ENCODE assay signal across 19 cellular contexts in the genomic region with DNA sequence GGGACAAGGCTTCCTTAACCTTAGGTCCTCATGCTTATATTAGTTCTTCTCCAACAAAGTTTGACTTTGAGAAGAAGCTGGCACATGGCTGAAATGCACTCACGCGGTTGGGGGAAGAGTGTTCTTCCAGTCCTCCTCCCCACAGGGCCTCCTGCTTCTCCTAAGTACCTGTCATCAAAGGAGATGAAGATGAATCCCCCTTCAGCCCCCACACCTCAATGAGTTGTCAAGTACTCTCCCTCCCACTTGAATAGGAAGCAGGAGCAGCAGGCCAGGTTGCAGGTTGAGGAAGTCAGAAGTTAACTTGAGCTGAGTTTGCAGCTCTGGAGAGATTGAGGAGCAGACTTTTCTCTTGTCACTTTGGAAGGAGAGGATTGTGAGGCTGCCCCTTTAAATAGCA. TPM values are rescaled to one million over a fixed set of nuclear protein-coding genes. Genes with fewer than 3 reads are reported as not detected.
DNase-seq lines count a peak whose midpoint lies in the region; ATAC-seq and TF ChIP-seq lines count a peak whose summit lies in the region.
"Had no signal": no experiment of that assay in that cellular context is flagged by ENCODE, and none has a peak within 500 bp of the region (broad histone marks: within the 10 kb centered on the region; RNA-seq: fewer than 3 reads in every experiment).

No MANE protein-coding gene starts in this region.

- no peak for TF ChIP-seq CTCF in CD4-positive, alpha-beta T cell (IDR thresholded peaks at IDR 0.05)
- TF ChIP-seq CTCF in HEK293 (tag by site-specific recombination; IDR thresholded peaks at IDR 0.05), result no peak
- TF ChIP-seq CTCF in endodermal cell (conservative IDR thresholded peaks at IDR 0.05), result no peak

- H3K4me3 Mint-ChIP-seq in CD4-positive, alpha-beta T cell, result peak overlapping the region; percentile 9
- H3K4me3 Mint-ChIP-seq in endodermal cell, result no peak overlapping the region
- H3K4me3 Mint-ChIP-seq in stimulated activated effector memory CD8-positive, alpha-beta T cell treated with anti-CD3 and anti-CD28 coated beads, Interleukin-12 subunit alpha, Interleukin-12 subunit beta, amount 100 ng/mL, for 72 hours, result no peak overlapping the region

- H3K4me1 Mint-ChIP-seq in CD4-positive, alpha-beta T cell (ENCODE audit: low read depth), result peaks cover 28% of the 10 kb centered on the region
- H3K4me1 Mint-ChIP-seq in endodermal cell, result peaks cover 22% of the 10 kb centered on the region
- H3K4me1 Mint-ChIP-seq in stimulated activated effector memory CD8-positive, alpha-beta T cell treated with anti-CD3 and anti-CD28 coated beads, Interleukin-12 subunit alpha, Interleukin-12 subunit beta, amount 100 ng/mL, for 72 hours, result peaks cover 36% of the 10 kb centered on the region

- no peak for DNase-seq in CD4-positive, alpha-beta T cell
- DNase-seq in endodermal cell (peak; percentile 86), retina (no peak), islet precursor cell (no peak), globus pallidus (ENCODE audit: low spot score) (no peak)
- no peak for DNase-seq in stimulated activated effector memory CD8-positive, alpha-beta T cell treated with anti-CD3 and anti-CD28 coated beads, Interleukin-12 subunit alpha, Interleukin-12 subunit beta, amount 100 ng/mL, for 72 hours (ENCODE audit: low spot score in 2 of 2)
- DNase-seq: DMS 273 treated with DMSO at 0.1 percent for 48 hours, GDM1, GOT3, NCI-H2029, NCI-H2171, NCI-H446 treated with DMSO at 0.1 percent for 48 hours, NCI-H748 treated with DMSO at 0.1 percent for 48 hours, OCI-M1, RPMI8226 had no signal

- CTCF ChIA-PET in CD4-positive, alpha-beta T cell (lab: Charles Lee), result no interaction called here
- CTCF ChIA-PET in HEK293 (lab: Yijun Ruan, JAX), result interaction anchor here (0.7 to 1.1 kb wide), 2 partner anchors 147 to 156 kb away, joined by 4 read pairs; no protein-coding TSS in a partner anchor

- H3K4me1 ChIP-seq in HEK293 (ENCODE audit: control insufficient read depth, insufficient read depth, low read length) (0 out of 2 replicates have a peak, but pooled peaks cover 3% of the 10 kb centered on the region), endodermal cell (ENCODE audit: control insufficient read depth, insufficient read depth, low read length) (peaks cover 4% of the 10 kb centered on the region)

- no peaks in the 10 kb centered on the region for H3K9me3 Mint-ChIP-seq in CD4-positive, alpha-beta T cell
- H3K9me3 Mint-ChIP-seq in endodermal cell, result no peaks in the 10 kb centered on the region
- no peaks in the 10 kb centered on the region for H3K9me3 Mint-ChIP-seq in stimulated activated effector memory CD8-positive, alpha-beta T cell treated with anti-CD3 and anti-CD28 coated beads, Interleukin-12 subunit alpha, Interleukin-12 subunit beta, amount 100 ng/mL, for 72 hours

- 63% methylated on average over 2 of the region's 2 CpGs; no CpG with 5 or more reads in 1 of the 2 experiments for WGBS in endodermal cell (ENCODE audit: insufficient coverage in 1 of 2, insufficient read length in 1 of 2), 2 experiments

- H3K27ac ChIP-seq in CD4-positive, alpha-beta T cell (ENCODE audit: low read depth, low read length), result no peak overlapping the region
- H3K27ac ChIP-seq in HEK293 (ENCODE audit: extremely low read depth, low read depth, low read length) (no peak overlapping the region), endodermal cell (ENCODE audit: low read depth, low read length) (no peak overlapping the region)
- H3K27ac ChIP-seq: BLaER1 had no signal

- no peak for ATAC-seq in CD4-positive, alpha-beta T cell (ENCODE audit: poor library complexity)
- no peak for ATAC-seq in stimulated activated effector memory CD8-positive, alpha-beta T cell treated with anti-CD3 and anti-CD28 coated beads, Interleukin-12 subunit alpha, Interleukin-12 subunit beta, amount 100 ng/mL, for 72 hours
- ATAC-seq: GM12878, K562 had no signal

- peaks cover 29% of the 10 kb centered on the region for H3K36me3 Mint-ChIP-seq in CD4-positive, alpha-beta T cell (ENCODE audit: low read depth)
- H3K36me3 Mint-ChIP-seq in endodermal cell (ENCODE audit: low read depth), result no peaks in the 10 kb centered on the region
- peaks cover 39% of the 10 kb centered on the region for H3K36me3 Mint-ChIP-seq in stimulated activated effector memory CD8-positive, alpha-beta T cell treated with anti-CD3 and anti-CD28 coated beads, Interleukin-12 subunit alpha, Interleukin-12 subunit beta, amount 100 ng/mL, for 72 hours

- no peak overlapping the region for H3K9ac ChIP-seq in endodermal cell (ENCODE audit: extremely low read depth, low read length, poor library complexity, severe bottlenecking)
- H3K9ac ChIP-seq: BLaER1 had no signal

- POLR2A ChIA-PET in CD4-positive, alpha-beta T cell (lab: Charles Lee), result interaction anchor here (1.0 kb wide), 1 partner anchor 14 kb away, joined by 5 read pairs; no protein-coding TSS in a partner anchor
- POLR2A ChIA-PET in HEK293 (lab: Yijun Ruan, JAX), result no interaction called here

- H3K27me3 Mint-ChIP-seq in CD4-positive, alpha-beta T cell, result no peaks in the 10 kb centered on the region
- H3K27me3 Mint-ChIP-seq in endodermal cell (ENCODE audit: insufficient read depth), result peaks cover 47% of the 10 kb centered on the region

- H3K27ac Mint-ChIP-seq in CD4-positive, alpha-beta T cell, result peak overlapping the region; percentile 65
- no peak overlapping the region for H3K27ac Mint-ChIP-seq in endodermal cell
- H3K27ac Mint-ChIP-seq in stimulated activated effector memory CD8-positive, alpha-beta T cell treated with anti-CD3 and anti-CD28 coated beads, Interleukin-12 subunit alpha, Interleukin-12 subunit beta, amount 100 ng/mL, for 72 hours, result peak overlapping the region; percentile 71

- H3K4me3 ChIP-seq in HEK293 (ENCODE audit: low read depth, low read length) (no peak overlapping the region), endodermal cell (ENCODE audit: low read length) (no peak overlapping the region)
- H3K4me3 ChIP-seq: BLaER1, GM12878, K562 had no signal

- no peaks in the 10 kb centered on the region for H3K36me3 ChIP-seq in HEK293 (ENCODE audit: control insufficient read depth in 2 of 2, insufficient read depth in 1 of 2, low read length in 2 of 2)
- H3K36me3 ChIP-seq in endodermal cell (ENCODE audit: control insufficient read depth, insufficient read depth, low read length), result no peaks in the 10 kb centered on the region

- H3K9me3 ChIP-seq in CD4-positive, alpha-beta T cell (ENCODE audit: control insufficient read depth, low read length), result no peaks in the 10 kb centered on the region
- H3K9me3 ChIP-seq in HEK293 (ENCODE audit: control insufficient read depth, insufficient read depth, low read depth, low read length), result no peaks in the 10 kb centered on the region
- no peaks in the 10 kb centered on the region for H3K9me3 ChIP-seq in endodermal cell (ENCODE audit: control insufficient read depth, low read length)
- H3K9me3 ChIP-seq: BLaER1 had no signal

- intact Hi-C loops in CD4-positive, alpha-beta T cell (cut with DNase I, micrococcal nuclease), result no loop called here

- no peaks in the 10 kb centered on the region for H3K27me3 ChIP-seq in CD4-positive, alpha-beta T cell (ENCODE audit: control insufficient read depth, insufficient read depth, low read length)
- H3K27me3 ChIP-seq in endodermal cell (ENCODE audit: control insufficient read depth, insufficient read depth, low read length, poor library complexity, severe bottlenecking), result peaks cover 43% of the 10 kb centered on the region

TF ChIP-seq in HEK293, 187 proteins besides CTCF, POLR2A, EP300 and RAD21:
- TF ChIP-seq EGR2 (tag by site-specific recombination; IDR thresholded peaks at IDR 0.05; ENCODE audit: low read depth) (peak; percentile 73), ZFHX2 (tag by site-specific recombination; conservative IDR thresholded peaks at IDR 0.05) (peak; percentile 61), MZF1 (tag by site-specific recombination; IDR thresholded peaks at IDR 0.05; ENCODE audit: borderline replicate concordance) (no peak)

RNA-seq across cellular contexts. Expression of gene PDE1B, which starts 2.9 kb away (rescaled TPM):
- 10 to 100 TPM in 1 of 2 experiments, 1 to 10 TPM in 1; 9.7 to 11.1 TPM for total RNA-seq in CD4-positive, alpha-beta T cell
- 1 to 10 TPM; 1.1 to 1.6 TPM for total RNA-seq in endodermal cell
- 11.4 TPM for polyA plus RNA-seq in endodermal cell (2013, experiment 1 of 2)
- polyA plus RNA-seq in endodermal cell (2013, experiment 2 of 2), result 10.6 TPM

RNA-seq across cellular contexts. Expression of gene PPP1R1A, which starts 41.9 kb away (rescaled TPM):
- not detected for total RNA-seq in CD4-positive, alpha-beta T cell
- 10 to 100 TPM; 12.5 to 16.1 TPM for total RNA-seq in endodermal cell
- polyA plus RNA-seq in endodermal cell (2013, experiment 1 of 2), result 42.6 TPM
- 40.8 TPM for polyA plus RNA-seq in endodermal cell (2013, experiment 2 of 2)
- total RNA-seq: GM12878, K562 had no signal
- polyA plus RNA-seq: K562 had no signal

RNA-seq across cellular contexts. Expression of gene NCKAP1L, which starts 49.0 kb away (rescaled TPM):
- total RNA-seq in CD4-positive, alpha-beta T cell, result 10 to 100 TPM; 78.1 to 85.2 TPM
- total RNA-seq in endodermal cell, result 1 to 10 TPM; 2.1 to 2.5 TPM
- 0.78 TPM for polyA plus RNA-seq in endodermal cell (2013, experiment 1 of 2)
- polyA plus RNA-seq in endodermal cell (2013, experiment 2 of 2), result 0.75 TPM

Comparison
In these comparisons a context has a peak if more than half of its experiments do, and no peak if none do; other contexts are left out.
1. RNA of gene PDE1B, which starts 2.9 kb away (total RNA-seq): 9.7 to 11.1 TPM in CD4-positive, alpha-beta T cell; 1.1 to 1.6 TPM in endodermal cell; every median in the first group is over 4 times any median in the second.
2. RNA of gene PPP1R1A, which starts 41.9 kb away (total RNA-seq): 12.5 to 16.1 TPM in endodermal cell; not detected in CD4-positive, alpha-beta T cell; every median in the first group is over 10 times any median in the second.
3. RNA of gene NCKAP1L, which starts 49.0 kb away (total RNA-seq): 78.1 to 85.2 TPM in CD4-positive, alpha-beta T cell; 2.1 to 2.5 TPM in endodermal cell; every median in the first group is over 10 times any median in the second.